In genomic region chr16:57840833-57841232, GRCh38 we compare ENCODE assay signal across 1 cellular context.
TF ChIP-seq lines count a peak whose summit lies in the region.

No MANE protein-coding gene starts in this region.

TF ChIP-seq in HepG2, 621 proteins besides CTCF, POLR2A, EP300 and RAD21 (continued from another document and continues in another):
- TF ChIP-seq, protein P1, sequence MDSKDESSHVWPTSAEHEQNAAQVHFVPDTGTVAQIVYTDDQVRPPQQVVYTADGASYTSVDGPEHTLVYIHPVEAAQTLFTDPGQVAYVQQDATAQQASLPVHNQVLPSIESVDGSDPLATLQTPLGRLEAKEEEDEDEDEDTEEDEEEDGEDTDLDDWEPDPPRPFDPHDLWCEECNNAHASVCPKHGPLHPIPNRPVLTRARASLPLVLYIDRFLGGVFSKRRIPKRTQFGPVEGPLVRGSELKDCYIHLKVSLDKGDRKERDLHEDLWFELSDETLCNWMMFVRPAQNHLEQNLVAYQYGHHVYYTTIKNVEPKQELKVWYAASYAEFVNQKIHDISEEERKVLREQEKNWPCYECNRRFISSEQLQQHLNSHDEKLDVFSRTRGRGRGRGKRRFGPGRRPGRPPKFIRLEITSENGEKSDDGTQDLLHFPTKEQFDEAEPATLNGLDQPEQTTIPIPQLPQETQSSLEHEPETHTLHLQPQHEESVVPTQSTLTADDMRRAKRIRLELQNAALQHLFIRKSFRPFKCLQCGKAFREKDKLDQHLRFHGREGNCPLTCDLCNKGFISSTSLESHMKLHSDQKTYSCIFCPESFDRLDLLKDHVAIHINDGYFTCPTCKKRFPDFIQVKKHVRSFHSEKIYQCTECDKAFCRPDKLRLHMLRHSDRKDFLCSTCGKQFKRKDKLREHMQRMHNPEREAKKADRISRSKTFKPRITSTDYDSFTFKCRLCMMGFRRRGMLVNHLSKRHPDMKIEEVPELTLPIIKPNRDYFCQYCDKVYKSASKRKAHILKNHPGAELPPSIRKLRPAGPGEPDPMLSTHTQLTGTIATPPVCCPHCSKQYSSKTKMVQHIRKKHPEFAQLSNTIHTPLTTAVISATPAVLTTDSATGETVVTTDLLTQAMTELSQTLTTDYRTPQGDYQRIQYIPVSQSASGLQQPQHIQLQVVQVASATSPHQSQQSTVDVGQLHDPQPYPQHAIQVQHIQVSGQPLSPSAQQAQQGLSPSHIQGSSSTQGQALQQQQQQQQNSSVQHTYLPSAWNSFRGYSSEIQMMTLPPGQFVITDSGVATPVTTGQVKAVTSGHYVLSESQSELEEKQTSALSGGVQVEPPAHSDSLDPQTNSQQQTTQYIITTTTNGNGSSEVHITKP (CRISPR knock-in tag; IDR thresholded peaks at IDR 0.05; ENCODE audit: low read depth) = peak; percentile 44; the same call in 1 of the 2 replicates
- TF ChIP-seq SAFB2 (CRISPR knock-in tag; IDR thresholded peaks at IDR 0.05; ENCODE audit: borderline replicate concordance, low read depth) (no peak), ZNF781 (CRISPR knock-in tag; IDR thresholded peaks at IDR 0.05; ENCODE audit: borderline replicate concordance, not compliant biosample characterization) (no peak), HMGXB4 (CRISPR knock-in tag; IDR thresholded peaks at IDR 0.05; ENCODE audit: borderline replicate concordance in 1 of 2, low read depth in 1 of 2) (no peak), HDAC2 (CRISPR knock-in tag; IDR thresholded peaks at IDR 0.05) (peak; percentile 91), GLI4 (CRISPR knock-in tag; IDR thresholded peaks at IDR 0.05; ENCODE audit: borderline replicate concordance) (no peak), LBX2 (CRISPR knock-in tag; IDR thresholded peaks at IDR 0.05; ENCODE audit: borderline replicate concordance) (no peak), XBP1 (CRISPR knock-in tag; IDR thresholded peaks at IDR 0.05) (no peak), KLF12 (CRISPR knock-in tag; IDR thresholded peaks at IDR 0.05; ENCODE audit: borderline replicate concordance) (no peak), MAFF (IDR thresholded peaks at IDR 0.05; ENCODE audit: low read depth, low read length) (no peak), ZIK1 (CRISPR knock-in tag; IDR thresholded peaks at IDR 0.05; ENCODE audit: borderline replicate concordance, low read depth) (no peak), ARNT2 (CRISPR knock-in tag; IDR thresholded peaks at IDR 0.05; ENCODE audit: low read depth) (no peak), ZNF296 (CRISPR knock-in tag; conservative IDR thresholded peaks at IDR 0.05) (no peak), GATA4 (IDR thresholded peaks at IDR 0.05; ENCODE audit: borderline replicate concordance, low read depth) (no peak), STAT5B (CRISPR knock-in tag; IDR thresholded peaks at IDR 0.05) (no peak), ELF1 (CRISPR knock-in tag; IDR thresholded peaks at IDR 0.05) (no peak), MIER2 (CRISPR knock-in tag; IDR thresholded peaks at IDR 0.05) (peak; percentile 80; the same call in 1 of the 2 replicates), SOX13 (IDR thresholded peaks at IDR 0.05) (peak; percentile 95), SOX13 (CRISPR knock-in tag; conservative IDR thresholded peaks at IDR 0.05 in 1 of 2, IDR thresholded peaks at IDR 0.05 in 1 of 2) (peak in 1 of 2 experiments; percentile 99; a peak in 2 of 4 replicates), ZNF619 (CRISPR knock-in tag; IDR thresholded peaks at IDR 0.05) (no peak), HIVEP1 (CRISPR knock-in tag; IDR thresholded peaks at IDR 0.05) (no peak), HOXD1 (CRISPR knock-in tag; IDR thresholded peaks at IDR 0.05) (peak; percentile 46; the same call in 1 of the 2 replicates), ZNF713 (CRISPR knock-in tag; IDR thresholded peaks at IDR 0.05) (no peak), ZNF562 (CRISPR knock-in tag; IDR thresholded peaks at IDR 0.05; ENCODE audit: borderline replicate concordance) (no peak), PHF20 (CRISPR knock-in tag; IDR thresholded peaks at IDR 0.05) (no peak), E2F5 (CRISPR knock-in tag; conservative IDR thresholded peaks at IDR 0.05) (no peak), ZSCAN22 (CRISPR knock-in tag; IDR thresholded peaks at IDR 0.05) (no peak), ZNF547 (CRISPR knock-in tag; IDR thresholded peaks at IDR 0.05) (no peak; the same call in 1 of the 2 replicates), ZNF563 (CRISPR knock-in tag; IDR thresholded peaks at IDR 0.05) (no peak), CCAR2 (optimal IDR thresholded peaks at IDR 0.05; ENCODE audit: low read depth, low read length) (no peak), MAF1 (CRISPR knock-in tag; IDR thresholded peaks at IDR 0.05; ENCODE audit: borderline replicate concordance) (no peak; the same call in 1 of the 2 replicates), CENPBD1 (CRISPR knock-in tag; IDR thresholded peaks at IDR 0.05; ENCODE audit: borderline replicate concordance, low read depth) (no peak), TSC22D2 (CRISPR knock-in tag; IDR thresholded peaks at IDR 0.05; ENCODE audit: borderline replicate concordance) (no peak), ARHGAP35 (CRISPR knock-in tag; IDR thresholded peaks at IDR 0.05; ENCODE audit: borderline replicate concordance) (no peak), ZNF782 (CRISPR knock-in tag; IDR thresholded peaks at IDR 0.05; ENCODE audit: borderline replicate concordance) (no peak), MED8 (CRISPR knock-in tag; IDR thresholded peaks at IDR 0.05; ENCODE audit: insufficient replicate concordance) (no peak), ZNF850 (CRISPR knock-in tag; conservative IDR thresholded peaks at IDR 0.05) (no peak), ZEB1 (IDR thresholded peaks at IDR 0.05; ENCODE audit: insufficient replicate concordance, low read depth) (no peak), ZNF589 (CRISPR knock-in tag; conservative IDR thresholded peaks at IDR 0.05) (no peak), U2AF2 (IDR thresholded peaks at IDR 0.05; ENCODE audit: low read depth, low read length) (no peak), ZNF800 (CRISPR knock-in tag; IDR thresholded peaks at IDR 0.05) (0 out of 2 replicates have a peak, but pooled peaks have one; percentile 60)
- TF ChIP-seq, protein P2, sequence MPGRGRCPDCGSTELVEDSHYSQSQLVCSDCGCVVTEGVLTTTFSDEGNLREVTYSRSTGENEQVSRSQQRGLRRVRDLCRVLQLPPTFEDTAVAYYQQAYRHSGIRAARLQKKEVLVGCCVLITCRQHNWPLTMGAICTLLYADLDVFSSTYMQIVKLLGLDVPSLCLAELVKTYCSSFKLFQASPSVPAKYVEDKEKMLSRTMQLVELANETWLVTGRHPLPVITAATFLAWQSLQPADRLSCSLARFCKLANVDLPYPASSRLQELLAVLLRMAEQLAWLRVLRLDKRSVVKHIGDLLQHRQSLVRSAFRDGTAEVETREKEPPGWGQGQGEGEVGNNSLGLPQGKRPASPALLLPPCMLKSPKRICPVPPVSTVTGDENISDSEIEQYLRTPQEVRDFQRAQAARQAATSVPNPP (CRISPR knock-in tag; IDR thresholded peaks at IDR 0.05) = no peak
- TF ChIP-seq, protein P3, sequence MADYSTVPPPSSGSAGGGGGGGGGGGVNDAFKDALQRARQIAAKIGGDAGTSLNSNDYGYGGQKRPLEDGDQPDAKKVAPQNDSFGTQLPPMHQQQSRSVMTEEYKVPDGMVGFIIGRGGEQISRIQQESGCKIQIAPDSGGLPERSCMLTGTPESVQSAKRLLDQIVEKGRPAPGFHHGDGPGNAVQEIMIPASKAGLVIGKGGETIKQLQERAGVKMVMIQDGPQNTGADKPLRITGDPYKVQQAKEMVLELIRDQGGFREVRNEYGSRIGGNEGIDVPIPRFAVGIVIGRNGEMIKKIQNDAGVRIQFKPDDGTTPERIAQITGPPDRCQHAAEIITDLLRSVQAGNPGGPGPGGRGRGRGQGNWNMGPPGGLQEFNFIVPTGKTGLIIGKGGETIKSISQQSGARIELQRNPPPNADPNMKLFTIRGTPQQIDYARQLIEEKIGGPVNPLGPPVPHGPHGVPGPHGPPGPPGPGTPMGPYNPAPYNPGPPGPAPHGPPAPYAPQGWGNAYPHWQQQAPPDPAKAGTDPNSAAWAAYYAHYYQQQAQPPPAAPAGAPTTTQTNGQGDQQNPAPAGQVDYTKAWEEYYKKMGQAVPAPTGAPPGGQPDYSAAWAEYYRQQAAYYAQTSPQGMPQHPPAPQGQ (CRISPR knock-in tag; IDR thresholded peaks at IDR 0.05; ENCODE audit: borderline replicate concordance) = no peak
- TF ChIP-seq, protein P4, sequence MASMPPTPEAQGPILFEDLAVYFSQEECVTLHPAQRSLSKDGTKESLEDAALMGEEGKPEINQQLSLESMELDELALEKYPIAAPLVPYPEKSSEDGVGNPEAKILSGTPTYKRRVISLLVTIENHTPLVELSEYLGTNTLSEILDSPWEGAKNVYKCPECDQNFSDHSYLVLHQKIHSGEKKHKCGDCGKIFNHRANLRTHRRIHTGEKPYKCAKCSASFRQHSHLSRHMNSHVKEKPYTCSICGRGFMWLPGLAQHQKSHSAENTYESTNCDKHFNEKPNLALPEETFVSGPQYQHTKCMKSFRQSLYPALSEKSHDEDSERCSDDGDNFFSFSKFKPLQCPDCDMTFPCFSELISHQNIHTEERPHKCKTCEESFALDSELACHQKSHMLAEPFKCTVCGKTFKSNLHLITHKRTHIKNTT (CRISPR knock-in tag; IDR thresholded peaks at IDR 0.05) = no peak
- TF ChIP-seq, protein P5, sequence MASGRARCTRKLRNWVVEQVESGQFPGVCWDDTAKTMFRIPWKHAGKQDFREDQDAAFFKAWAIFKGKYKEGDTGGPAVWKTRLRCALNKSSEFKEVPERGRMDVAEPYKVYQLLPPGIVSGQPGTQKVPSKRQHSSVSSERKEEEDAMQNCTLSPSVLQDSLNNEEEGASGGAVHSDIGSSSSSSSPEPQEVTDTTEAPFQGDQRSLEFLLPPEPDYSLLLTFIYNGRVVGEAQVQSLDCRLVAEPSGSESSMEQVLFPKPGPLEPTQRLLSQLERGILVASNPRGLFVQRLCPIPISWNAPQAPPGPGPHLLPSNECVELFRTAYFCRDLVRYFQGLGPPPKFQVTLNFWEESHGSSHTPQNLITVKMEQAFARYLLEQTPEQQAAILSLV (CRISPR knock-in tag; IDR thresholded peaks at IDR 0.05; ENCODE audit: borderline replicate concordance) = no peak
- TF ChIP-seq, protein P6, sequence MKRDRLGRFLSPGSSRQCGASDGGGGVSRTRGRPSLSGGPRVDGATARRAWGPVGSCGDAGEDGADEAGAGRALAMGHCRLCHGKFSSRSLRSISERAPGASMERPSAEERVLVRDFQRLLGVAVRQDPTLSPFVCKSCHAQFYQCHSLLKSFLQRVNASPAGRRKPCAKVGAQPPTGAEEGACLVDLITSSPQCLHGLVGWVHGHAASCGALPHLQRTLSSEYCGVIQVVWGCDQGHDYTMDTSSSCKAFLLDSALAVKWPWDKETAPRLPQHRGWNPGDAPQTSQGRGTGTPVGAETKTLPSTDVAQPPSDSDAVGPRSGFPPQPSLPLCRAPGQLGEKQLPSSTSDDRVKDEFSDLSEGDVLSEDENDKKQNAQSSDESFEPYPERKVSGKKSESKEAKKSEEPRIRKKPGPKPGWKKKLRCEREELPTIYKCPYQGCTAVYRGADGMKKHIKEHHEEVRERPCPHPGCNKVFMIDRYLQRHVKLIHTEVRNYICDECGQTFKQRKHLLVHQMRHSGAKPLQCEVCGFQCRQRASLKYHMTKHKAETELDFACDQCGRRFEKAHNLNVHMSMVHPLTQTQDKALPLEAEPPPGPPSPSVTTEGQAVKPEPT (CRISPR knock-in tag; IDR thresholded peaks at IDR 0.05; ENCODE audit: low read depth) = no peak
